1 cellular context compared by ENCODE assay signal in the genomic region with DNA sequence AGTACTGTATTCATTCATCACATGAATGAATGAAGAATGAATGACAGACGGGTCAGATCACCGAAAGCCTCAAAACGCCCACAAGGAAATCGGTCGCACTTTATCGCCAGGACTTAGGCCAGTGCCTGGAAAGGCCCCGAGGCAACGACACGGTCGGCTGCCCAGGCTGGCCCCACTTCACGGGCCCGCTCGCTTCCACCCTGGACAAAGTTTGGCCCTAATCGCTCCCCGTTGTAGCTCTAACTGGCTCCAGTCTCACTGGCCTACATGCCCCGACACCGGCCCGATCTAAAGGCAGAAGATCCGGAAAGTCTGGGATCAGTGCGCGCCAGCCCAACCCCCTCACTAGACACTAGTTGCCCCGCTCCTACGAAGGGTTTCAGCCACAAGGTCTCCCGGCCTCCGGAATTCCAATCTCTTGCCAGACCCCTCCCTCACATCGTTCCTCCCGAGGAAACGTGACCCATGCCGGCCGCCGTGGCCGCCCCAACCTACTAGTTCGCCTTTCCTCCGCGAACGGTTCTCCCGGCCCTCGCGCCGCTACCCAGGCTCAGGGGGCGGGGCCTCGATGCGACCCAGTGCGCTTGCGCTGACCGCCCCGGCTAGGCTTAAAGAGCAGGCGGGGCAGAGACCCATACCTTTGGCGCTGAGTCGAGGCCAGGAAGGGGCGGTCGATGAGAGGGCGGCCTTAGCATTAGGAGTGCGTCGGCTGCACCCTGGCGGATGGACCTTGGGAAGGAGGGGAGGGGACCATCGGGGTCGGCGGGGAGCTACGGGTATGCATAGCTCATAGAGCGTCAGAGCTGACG.
A peak's percentile ranks its signal among the peaks of the same experiment; 100 is the strongest.
TF ChIP-seq lines count a peak whose summit lies in the region.

A gene (minus strand): TSS at position 575 of the 809 bp plus-strand sequence. CDS start 3,954 bp downstream, outside the sequence.
A gene (plus strand): TSS at position 637 of the 809 bp plus-strand sequence. CDS start 22,138 bp downstream, outside the sequence.

TF ChIP-seq in HepG2, 621 proteins besides CTCF, POLR2A, EP300 and RAD21 (continued from another document and continues in another):
- TF ChIP-seq, protein P1, sequence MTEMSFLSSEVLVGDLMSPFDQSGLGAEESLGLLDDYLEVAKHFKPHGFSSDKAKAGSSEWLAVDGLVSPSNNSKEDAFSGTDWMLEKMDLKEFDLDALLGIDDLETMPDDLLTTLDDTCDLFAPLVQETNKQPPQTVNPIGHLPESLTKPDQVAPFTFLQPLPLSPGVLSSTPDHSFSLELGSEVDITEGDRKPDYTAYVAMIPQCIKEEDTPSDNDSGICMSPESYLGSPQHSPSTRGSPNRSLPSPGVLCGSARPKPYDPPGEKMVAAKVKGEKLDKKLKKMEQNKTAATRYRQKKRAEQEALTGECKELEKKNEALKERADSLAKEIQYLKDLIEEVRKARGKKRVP (CRISPR knock-in tag; IDR thresholded peaks at IDR 0.05), result peak in 1 of 2 experiments; percentile 73; a peak in 1 of 4 replicates
- no peak for TF ChIP-seq POLR2AphosphoS2 (IDR thresholded peaks at IDR 0.05; ENCODE audit: low read depth, low read length)
- TF ChIP-seq NR2F2 (IDR thresholded peaks at IDR 0.05; ENCODE audit: borderline replicate concordance, low read depth), result peak; percentile 60; the same call in 1 of the 2 replicates
- no peak; the same call in 1 of the 2 replicates for TF ChIP-seq REXO4 (CRISPR knock-in tag; IDR thresholded peaks at IDR 0.05; ENCODE audit: borderline replicate concordance)
- peak; percentile 97 for TF ChIP-seq ZNF224 (CRISPR knock-in tag; IDR thresholded peaks at IDR 0.05)
- peak; percentile 72; the same call in 1 of the 2 replicates for TF ChIP-seq TP53 (CRISPR knock-in tag; conservative IDR thresholded peaks at IDR 0.05)
- peak; percentile 99 for TF ChIP-seq NRL (CRISPR knock-in tag; IDR thresholded peaks at IDR 0.05; ENCODE audit: borderline replicate concordance)
- TF ChIP-seq, protein P2, sequence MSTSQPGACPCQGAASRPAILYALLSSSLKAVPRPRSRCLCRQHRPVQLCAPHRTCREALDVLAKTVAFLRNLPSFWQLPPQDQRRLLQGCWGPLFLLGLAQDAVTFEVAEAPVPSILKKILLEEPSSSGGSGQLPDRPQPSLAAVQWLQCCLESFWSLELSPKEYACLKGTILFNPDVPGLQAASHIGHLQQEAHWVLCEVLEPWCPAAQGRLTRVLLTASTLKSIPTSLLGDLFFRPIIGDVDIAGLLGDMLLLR (CRISPR knock-in tag; IDR thresholded peaks at IDR 0.05), result no peak; the same call in 1 of the 2 replicates
- peak; percentile 69 for TF ChIP-seq ZNF24 (IDR thresholded peaks at IDR 0.05)
- TF ChIP-seq ZMYM4 (CRISPR knock-in tag; IDR thresholded peaks at IDR 0.05), result peak; percentile 99
- no peak for TF ChIP-seq PLRG1 (conservative IDR thresholded peaks at IDR 0.05)
- TF ChIP-seq ZNF570 (CRISPR knock-in tag; IDR thresholded peaks at IDR 0.05; ENCODE audit: borderline replicate concordance), result peak; percentile 84; the same call in 1 of the 2 replicates
- TF ChIP-seq MED1 (CRISPR knock-in tag; IDR thresholded peaks at IDR 0.05), result peak; percentile 92
- peak; percentile 87 for TF ChIP-seq RXRB (CRISPR knock-in tag; IDR thresholded peaks at IDR 0.05; ENCODE audit: borderline replicate concordance)
- TF ChIP-seq, protein P3, sequence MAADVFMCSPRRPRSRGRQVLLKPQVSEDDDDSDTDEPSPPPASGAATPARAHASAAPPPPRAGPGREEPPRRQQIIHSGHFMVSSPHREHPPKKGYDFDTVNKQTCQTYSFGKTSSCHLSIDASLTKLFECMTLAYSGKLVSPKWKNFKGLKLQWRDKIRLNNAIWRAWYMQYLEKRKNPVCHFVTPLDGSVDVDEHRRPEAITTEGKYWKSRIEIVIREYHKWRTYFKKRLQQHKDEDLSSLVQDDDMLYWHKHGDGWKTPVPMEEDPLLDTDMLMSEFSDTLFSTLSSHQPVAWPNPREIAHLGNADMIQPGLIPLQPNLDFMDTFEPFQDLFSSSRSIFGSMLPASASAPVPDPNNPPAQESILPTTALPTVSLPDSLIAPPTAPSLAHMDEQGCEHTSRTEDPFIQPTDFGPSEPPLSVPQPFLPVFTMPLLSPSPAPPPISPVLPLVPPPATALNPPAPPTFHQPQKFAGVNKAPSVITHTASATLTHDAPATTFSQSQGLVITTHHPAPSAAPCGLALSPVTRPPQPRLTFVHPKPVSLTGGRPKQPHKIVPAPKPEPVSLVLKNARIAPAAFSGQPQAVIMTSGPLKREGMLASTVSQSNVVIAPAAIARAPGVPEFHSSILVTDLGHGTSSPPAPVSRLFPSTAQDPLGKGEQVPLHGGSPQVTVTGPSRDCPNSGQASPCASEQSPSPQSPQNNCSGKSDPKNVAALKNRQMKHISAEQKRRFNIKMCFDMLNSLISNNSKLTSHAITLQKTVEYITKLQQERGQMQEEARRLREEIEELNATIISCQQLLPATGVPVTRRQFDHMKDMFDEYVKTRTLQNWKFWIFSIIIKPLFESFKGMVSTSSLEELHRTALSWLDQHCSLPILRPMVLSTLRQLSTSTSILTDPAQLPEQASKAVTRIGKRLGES (CRISPR knock-in tag; IDR thresholded peaks at IDR 0.05; ENCODE audit: borderline replicate concordance), result no peak
- TF ChIP-seq BRD4 (CRISPR knock-in tag; IDR thresholded peaks at IDR 0.05), result peak; percentile 98
- TF ChIP-seq, protein P4, sequence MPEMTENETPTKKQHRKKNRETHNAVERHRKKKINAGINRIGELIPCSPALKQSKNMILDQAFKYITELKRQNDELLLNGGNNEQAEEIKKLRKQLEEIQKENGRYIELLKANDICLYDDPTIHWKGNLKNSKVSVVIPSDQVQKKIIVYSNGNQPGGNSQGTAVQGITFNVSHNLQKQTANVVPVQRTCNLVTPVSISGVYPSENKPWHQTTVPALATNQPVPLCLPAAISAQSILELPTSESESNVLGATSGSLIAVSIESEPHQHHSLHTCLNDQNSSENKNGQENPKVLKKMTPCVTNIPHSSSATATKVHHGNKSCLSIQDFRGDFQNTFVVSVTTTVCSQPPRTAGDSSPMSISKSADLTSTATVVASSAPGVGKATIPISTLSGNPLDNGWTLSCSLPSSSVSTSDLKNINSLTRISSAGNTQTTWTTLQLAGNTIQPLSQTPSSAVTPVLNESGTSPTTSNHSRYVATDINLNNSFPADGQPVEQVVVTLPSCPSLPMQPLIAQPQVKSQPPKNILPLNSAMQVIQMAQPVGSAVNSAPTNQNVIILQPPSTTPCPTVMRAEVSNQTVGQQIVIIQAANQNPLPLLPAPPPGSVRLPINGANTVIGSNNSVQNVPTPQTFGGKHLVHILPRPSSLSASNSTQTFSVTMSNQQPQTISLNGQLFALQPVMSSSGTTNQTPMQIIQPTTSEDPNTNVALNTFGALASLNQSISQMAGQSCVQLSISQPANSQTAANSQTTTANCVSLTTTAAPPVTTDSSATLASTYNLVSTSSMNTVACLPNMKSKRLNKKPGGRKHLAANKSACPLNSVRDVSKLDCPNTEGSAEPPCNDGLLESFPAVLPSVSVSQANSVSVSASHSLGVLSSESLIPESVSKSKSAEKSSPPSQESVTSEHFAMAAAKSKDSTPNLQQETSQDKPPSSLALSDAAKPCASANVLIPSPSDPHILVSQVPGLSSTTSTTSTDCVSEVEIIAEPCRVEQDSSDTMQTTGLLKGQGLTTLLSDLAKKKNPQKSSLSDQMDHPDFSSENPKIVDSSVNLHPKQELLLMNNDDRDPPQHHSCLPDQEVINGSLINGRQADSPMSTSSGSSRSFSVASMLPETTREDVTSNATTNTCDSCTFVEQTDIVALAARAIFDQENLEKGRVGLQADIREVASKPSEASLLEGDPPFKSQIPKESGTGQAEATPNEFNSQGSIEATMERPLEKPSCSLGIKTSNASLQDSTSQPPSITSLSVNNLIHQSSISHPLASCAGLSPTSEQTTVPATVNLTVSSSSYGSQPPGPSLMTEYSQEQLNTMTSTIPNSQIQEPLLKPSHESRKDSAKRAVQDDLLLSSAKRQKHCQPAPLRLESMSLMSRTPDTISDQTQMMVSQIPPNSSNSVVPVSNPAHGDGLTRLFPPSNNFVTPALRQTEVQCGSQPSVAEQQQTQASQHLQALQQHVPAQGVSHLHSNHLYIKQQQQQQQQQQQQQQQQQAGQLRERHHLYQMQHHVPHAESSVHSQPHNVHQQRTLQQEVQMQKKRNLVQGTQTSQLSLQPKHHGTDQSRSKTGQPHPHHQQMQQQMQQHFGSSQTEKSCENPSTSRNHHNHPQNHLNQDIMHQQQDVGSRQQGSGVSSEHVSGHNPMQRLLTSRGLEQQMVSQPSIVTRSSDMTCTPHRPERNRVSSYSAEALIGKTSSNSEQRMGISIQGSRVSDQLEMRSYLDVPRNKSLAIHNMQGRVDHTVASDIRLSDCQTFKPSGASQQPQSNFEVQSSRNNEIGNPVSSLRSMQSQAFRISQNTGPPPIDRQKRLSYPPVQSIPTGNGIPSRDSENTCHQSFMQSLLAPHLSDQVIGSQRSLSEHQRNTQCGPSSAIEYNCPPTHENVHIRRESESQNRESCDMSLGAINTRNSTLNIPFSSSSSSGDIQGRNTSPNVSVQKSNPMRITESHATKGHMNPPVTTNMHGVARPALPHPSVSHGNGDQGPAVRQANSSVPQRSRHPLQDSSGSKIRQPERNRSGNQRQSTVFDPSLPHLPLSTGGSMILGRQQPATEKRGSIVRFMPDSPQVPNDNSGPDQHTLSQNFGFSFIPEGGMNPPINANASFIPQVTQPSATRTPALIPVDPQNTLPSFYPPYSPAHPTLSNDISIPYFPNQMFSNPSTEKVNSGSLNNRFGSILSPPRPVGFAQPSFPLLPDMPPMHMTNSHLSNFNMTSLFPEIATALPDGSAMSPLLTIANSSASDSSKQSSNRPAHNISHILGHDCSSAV (CRISPR knock-in tag; IDR thresholded peaks at IDR 0.05; ENCODE audit: borderline replicate concordance), result no peak
- TF ChIP-seq ZC3H4 (CRISPR knock-in tag; IDR thresholded peaks at IDR 0.05; ENCODE audit: borderline replicate concordance), result 0 out of 2 replicates have a peak, but pooled peaks have one; percentile 30
- TF ChIP-seq ZNF205 (CRISPR knock-in tag; IDR thresholded peaks at IDR 0.05), result peak; percentile 84
- TF ChIP-seq MAF1 (CRISPR knock-in tag; IDR thresholded peaks at IDR 0.05; ENCODE audit: borderline replicate concordance), result 0 out of 2 replicates have a peak, but pooled peaks have one; percentile 60
- TF ChIP-seq ZFAT (CRISPR knock-in tag; conservative IDR thresholded peaks at IDR 0.05), result no peak
- TF ChIP-seq MAFG (CRISPR knock-in tag; IDR thresholded peaks at IDR 0.05), result no peak
- TF ChIP-seq ZNF761 (CRISPR knock-in tag; conservative IDR thresholded peaks at IDR 0.05), result peak; percentile 99
- TF ChIP-seq CCDC6 (CRISPR knock-in tag; IDR thresholded peaks at IDR 0.05), result peak; percentile 82
- TF ChIP-seq, protein P5, sequence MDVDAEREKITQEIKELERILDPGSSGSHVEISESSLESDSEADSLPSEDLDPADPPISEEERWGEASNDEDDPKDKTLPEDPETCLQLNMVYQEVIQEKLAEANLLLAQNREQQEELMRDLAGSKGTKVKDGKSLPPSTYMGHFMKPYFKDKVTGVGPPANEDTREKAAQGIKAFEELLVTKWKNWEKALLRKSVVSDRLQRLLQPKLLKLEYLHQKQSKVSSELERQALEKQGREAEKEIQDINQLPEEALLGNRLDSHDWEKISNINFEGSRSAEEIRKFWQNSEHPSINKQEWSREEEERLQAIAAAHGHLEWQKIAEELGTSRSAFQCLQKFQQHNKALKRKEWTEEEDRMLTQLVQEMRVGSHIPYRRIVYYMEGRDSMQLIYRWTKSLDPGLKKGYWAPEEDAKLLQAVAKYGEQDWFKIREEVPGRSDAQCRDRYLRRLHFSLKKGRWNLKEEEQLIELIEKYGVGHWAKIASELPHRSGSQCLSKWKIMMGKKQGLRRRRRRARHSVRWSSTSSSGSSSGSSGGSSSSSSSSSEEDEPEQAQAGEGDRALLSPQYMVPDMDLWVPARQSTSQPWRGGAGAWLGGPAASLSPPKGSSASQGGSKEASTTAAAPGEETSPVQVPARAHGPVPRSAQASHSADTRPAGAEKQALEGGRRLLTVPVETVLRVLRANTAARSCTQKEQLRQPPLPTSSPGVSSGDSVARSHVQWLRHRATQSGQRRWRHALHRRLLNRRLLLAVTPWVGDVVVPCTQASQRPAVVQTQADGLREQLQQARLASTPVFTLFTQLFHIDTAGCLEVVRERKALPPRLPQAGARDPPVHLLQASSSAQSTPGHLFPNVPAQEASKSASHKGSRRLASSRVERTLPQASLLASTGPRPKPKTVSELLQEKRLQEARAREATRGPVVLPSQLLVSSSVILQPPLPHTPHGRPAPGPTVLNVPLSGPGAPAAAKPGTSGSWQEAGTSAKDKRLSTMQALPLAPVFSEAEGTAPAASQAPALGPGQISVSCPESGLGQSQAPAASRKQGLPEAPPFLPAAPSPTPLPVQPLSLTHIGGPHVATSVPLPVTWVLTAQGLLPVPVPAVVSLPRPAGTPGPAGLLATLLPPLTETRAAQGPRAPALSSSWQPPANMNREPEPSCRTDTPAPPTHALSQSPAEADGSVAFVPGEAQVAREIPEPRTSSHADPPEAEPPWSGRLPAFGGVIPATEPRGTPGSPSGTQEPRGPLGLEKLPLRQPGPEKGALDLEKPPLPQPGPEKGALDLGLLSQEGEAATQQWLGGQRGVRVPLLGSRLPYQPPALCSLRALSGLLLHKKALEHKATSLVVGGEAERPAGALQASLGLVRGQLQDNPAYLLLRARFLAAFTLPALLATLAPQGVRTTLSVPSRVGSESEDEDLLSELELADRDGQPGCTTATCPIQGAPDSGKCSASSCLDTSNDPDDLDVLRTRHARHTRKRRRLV (CRISPR knock-in tag; IDR thresholded peaks at IDR 0.05), result peak; percentile 66; the same call in 1 of the 2 replicates
- no peak for TF ChIP-seq EHMT2 (IDR thresholded peaks at IDR 0.05; ENCODE audit: borderline replicate concordance, low read depth, low read length)
- TF ChIP-seq EED (CRISPR knock-in tag; IDR thresholded peaks at IDR 0.05), result peak; percentile 92
- TF ChIP-seq ZNF562 (CRISPR knock-in tag; IDR thresholded peaks at IDR 0.05; ENCODE audit: borderline replicate concordance), result no peak
- TF ChIP-seq, protein P6, sequence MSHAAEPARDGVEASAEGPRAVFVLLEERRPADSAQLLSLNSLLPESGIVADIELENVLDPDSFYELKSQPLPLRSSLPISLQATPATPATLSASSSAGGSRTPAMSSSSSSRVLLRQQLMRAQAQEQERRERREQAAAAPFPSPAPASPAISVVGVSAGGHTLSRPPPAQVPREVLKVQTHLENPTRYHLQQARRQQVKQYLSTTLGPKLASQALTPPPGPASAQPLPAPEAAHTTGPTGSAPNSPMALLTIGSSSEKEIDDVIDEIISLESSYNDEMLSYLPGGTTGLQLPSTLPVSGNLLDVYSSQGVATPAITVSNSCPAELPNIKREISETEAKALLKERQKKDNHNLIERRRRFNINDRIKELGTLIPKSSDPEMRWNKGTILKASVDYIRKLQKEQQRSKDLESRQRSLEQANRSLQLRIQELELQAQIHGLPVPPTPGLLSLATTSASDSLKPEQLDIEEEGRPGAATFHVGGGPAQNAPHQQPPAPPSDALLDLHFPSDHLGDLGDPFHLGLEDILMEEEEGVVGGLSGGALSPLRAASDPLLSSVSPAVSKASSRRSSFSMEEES (CRISPR knock-in tag; IDR thresholded peaks at IDR 0.05), result peak; percentile 88
- TF ChIP-seq ZNF12 (CRISPR knock-in tag; IDR thresholded peaks at IDR 0.05), result peak; percentile 88; the same call in 1 of the 2 replicates
- TF ChIP-seq, protein P7, sequence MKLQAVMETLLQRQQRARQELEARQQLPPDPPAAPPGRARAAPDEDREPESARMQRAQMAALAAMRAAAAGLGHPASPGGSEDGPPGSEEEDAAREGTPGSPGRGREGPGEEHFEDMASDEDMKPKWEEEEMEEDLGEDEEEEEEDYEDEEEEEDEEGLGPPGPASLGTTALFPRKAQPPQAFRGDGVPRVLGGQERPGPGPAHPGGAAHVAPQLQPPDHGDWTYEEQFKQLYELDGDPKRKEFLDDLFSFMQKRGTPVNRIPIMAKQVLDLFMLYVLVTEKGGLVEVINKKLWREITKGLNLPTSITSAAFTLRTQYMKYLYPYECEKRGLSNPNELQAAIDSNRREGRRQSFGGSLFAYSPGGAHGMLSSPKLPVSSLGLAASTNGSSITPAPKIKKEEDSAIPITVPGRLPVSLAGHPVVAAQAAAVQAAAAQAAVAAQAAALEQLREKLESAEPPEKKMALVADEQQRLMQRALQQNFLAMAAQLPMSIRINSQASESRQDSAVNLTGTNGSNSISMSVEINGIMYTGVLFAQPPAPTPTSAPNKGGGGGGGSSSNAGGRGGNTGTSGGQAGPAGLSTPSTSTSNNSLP (IDR thresholded peaks at IDR 0.05; ENCODE audit: low read depth, low read length), result no peak; the same call in 1 of the 2 replicates
- peak; percentile 97 for TF ChIP-seq ZNF510 (CRISPR knock-in tag; IDR thresholded peaks at IDR 0.05; ENCODE audit: low read depth)
